In the genomic region with DNA sequence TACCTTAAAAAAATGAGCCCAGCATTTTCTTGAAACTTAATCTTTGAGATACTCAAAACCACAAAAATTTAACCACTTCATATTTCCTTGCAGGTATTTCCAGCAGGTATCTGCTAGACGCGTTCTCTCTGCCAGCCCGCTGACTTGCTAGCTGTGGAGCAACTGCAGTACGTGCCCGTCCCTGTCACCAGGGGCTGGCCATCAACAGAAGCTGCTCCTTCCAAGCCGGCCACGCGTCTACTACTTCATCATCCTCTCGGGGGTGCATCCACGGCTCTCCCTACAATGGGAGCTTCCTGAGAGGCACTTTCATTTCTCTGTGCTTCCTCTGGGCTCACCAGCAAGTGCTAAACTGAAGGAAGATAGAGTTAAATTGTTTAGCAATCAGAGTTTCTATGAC, we compare ENCODE assay signal across 23 cellular contexts.
"Had no signal": no experiment of that assay in that cellular context is flagged by ENCODE, and none has a peak within 500 bp of the region (broad histone marks: within the 10 kb centered on the region; RNA-seq: fewer than 3 reads in every experiment).

No MANE protein-coding gene starts in this region.

- H3K36me3 ChIP-seq: thyroid gland had no signal

- ATAC-seq: gastroesophageal sphincter, heart left ventricle, left ventricle myocardium superior, natural killer cell had no signal

- DNase-seq: activated CD4-positive, alpha-beta T cell treated with anti-CD3 and anti-CD28 coated beads, Interleukin-2, amount 10 ng/mL, durations not matched to agents 24 days and 14 days; activated CD4-positive, CD25-positive, alpha-beta regulatory T cell; activated gamma-delta T cell treated with Interleukin-2 at 50 U/mL for 16 hours; activated naive CD8-positive, alpha-beta T cell treated with anti-CD3 and anti-CD28 coated beads, Interleukin-2, amount 10 ng/mL, durations not matched to agents 7 days and 5 days; caudate nucleus; effector CD4-positive, alpha-beta T cell; heart left ventricle; kidney glomerular epithelial cell; left ventricle myocardium superior; natural killer cell; SK-N-SH; spleen; stimulated activated CD4-positive, alpha-beta T cell treated with anti-CD3 and anti-CD28 coated beads, Interleukin-4, amount 100 ng/mL, for 4 hours; stimulated activated naive CD4-positive, alpha-beta T cell; T-helper 1 cell; T-helper 9 cell; thyroid gland had no signal

- H3K9me3 ChIP-seq: esophagus muscularis mucosa, heart left ventricle, neutrophil, SK-N-SH, spleen, thyroid gland had no signal

- H3K27me3 ChIP-seq: esophagus muscularis mucosa, gastroesophageal sphincter, heart left ventricle, neutrophil, spleen, thyroid gland had no signal

- H3K9me3 Mint-ChIP-seq: activated CD4-positive, alpha-beta T cell treated with anti-CD3 and anti-CD28 coated beads, Interleukin-2, amount 10 ng/mL, durations not matched to agents 24 days and 14 days; activated naive CD8-positive, alpha-beta T cell treated with anti-CD3 and anti-CD28 coated beads, Interleukin-2, amount 10 ng/mL, durations not matched to agents 7 days and 5 days; activated T-helper 1 cell treated with anti-CD3 and anti-CD28 coated beads, Interleukin-12 subunit alpha, Interleukin-12 subunit beta, Interleukin-2, Interleukin-4 antibody, amounts not matched to agents 30 ng/mL and 10 ng/mL and 1 ng/mL, durations not matched to agents 14 hours and 24 hours and 36 hours; memory B cell; natural killer cell had no signal

- H3K4me1 Mint-ChIP-seq: brain had no signal

- H3K27ac Mint-ChIP-seq: activated CD4-positive, alpha-beta T cell treated with anti-CD3 and anti-CD28 coated beads, Interleukin-2, amount 10 ng/mL, durations not matched to agents 24 days and 14 days; activated naive CD8-positive, alpha-beta T cell treated with anti-CD3 and anti-CD28 coated beads, Interleukin-2, amount 10 ng/mL, durations not matched to agents 7 days and 5 days; activated T-helper 1 cell treated with anti-CD3 and anti-CD28 coated beads, Interleukin-12 subunit alpha, Interleukin-12 subunit beta, Interleukin-2, Interleukin-4 antibody, amounts not matched to agents 30 ng/mL and 10 ng/mL and 1 ng/mL, durations not matched to agents 14 hours and 24 hours and 36 hours; brain; memory B cell had no signal

- H3K4me2 ChIP-seq: SK-N-SH had no signal

- H3K9ac ChIP-seq: SK-N-SH had no signal

- H3K27ac ChIP-seq: esophagus muscularis mucosa, gastroesophageal sphincter, heart left ventricle, neutrophil, spleen, thyroid gland had no signal

- H3K4me3 ChIP-seq: esophagus muscularis mucosa, gastroesophageal sphincter, heart left ventricle, spleen, thyroid gland had no signal

- H3K27me3 Mint-ChIP-seq: activated CD4-positive, alpha-beta T cell treated with anti-CD3 and anti-CD28 coated beads, Interleukin-2, amount 10 ng/mL, durations not matched to agents 24 days and 14 days; activated naive CD8-positive, alpha-beta T cell treated with anti-CD3 and anti-CD28 coated beads, Interleukin-2, amount 10 ng/mL, durations not matched to agents 7 days and 5 days; brain; memory B cell had no signal

- H3K4me3 Mint-ChIP-seq: activated CD4-positive, alpha-beta T cell treated with anti-CD3 and anti-CD28 coated beads, Interleukin-2, amount 10 ng/mL, durations not matched to agents 24 days and 14 days; activated naive CD8-positive, alpha-beta T cell treated with anti-CD3 and anti-CD28 coated beads, Interleukin-2, amount 10 ng/mL, durations not matched to agents 7 days and 5 days; activated T-helper 1 cell treated with anti-CD3 and anti-CD28 coated beads, Interleukin-12 subunit alpha, Interleukin-12 subunit beta, Interleukin-2, Interleukin-4 antibody, amounts not matched to agents 30 ng/mL and 10 ng/mL and 1 ng/mL, durations not matched to agents 14 hours and 24 hours and 36 hours; brain; memory B cell; natural killer cell had no signal
